In the genomic region with DNA sequence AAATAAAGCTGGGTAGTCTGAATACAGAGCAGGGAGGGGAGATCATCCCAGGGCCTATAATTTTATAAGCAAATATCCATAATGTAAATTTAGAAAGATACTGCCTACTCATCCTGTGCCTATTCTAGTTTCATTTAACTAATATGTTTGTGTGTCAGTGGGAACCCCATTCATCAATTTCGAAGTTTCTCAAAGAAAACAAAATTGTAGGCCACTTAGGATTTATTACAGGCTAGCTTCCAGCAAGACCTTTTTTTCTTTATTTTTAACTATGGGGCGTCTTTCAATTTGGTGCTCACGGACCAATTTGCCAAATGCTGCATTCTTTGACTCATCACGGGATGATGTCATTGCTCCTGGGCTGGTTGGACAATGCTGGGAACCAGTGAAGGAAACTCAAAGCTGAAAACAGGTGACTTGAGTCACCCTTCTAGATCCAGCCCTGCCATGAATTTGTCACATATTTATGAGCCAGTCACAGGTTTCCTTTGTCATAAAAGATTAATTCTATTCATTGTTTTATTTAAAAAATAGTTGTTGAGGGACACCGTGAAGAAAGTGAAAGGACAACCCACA, we compare ENCODE assay signal across 16 cellular contexts. TPM values are rescaled to one million over a fixed set of nuclear protein-coding genes. Genes with fewer than 3 reads are reported as not detected.
A peak's percentile ranks its signal among the peaks of the same experiment; 100 is the strongest.
DNase-seq lines count a peak whose midpoint lies in the region; ATAC-seq, FAIRE-seq and TF ChIP-seq lines count a peak whose summit lies in the region.
"Had no signal": no experiment of that assay in that cellular context is flagged by ENCODE, and none has a peak within 500 bp of the region (broad histone marks: within the 10 kb centered on the region; RNA-seq: fewer than 3 reads in every experiment).

No MANE protein-coding gene starts in this region.

- TF ChIP-seq CTCF in A549 (IDR thresholded peaks at IDR 0.05) (no peak), HEK293 (tag by site-specific recombination; IDR thresholded peaks at IDR 0.05) (no peak), nephron progenitor cell (IDR thresholded peaks at IDR 0.05) (no peak)

- no peaks in the 10 kb centered on the region for H3K27me3 Mint-ChIP-seq in naive thymus-derived CD4-positive, alpha-beta T cell
- H3K27me3 Mint-ChIP-seq in activated T-helper 2 cell treated with anti-CD3 and anti-CD28 coated beads, Interferon-gamma antibody, Interleukin-2, Interleukin-4, amounts not matched to agents 10 μg/mL and 5 μg/mL and 100 μg/mL, durations not matched to agents 14 hours and 24 hours and 36 hours (ENCODE audit: low read depth) = no peaks in the 10 kb centered on the region
- peaks cover 4% of the 10 kb centered on the region for H3K27me3 Mint-ChIP-seq in nephron progenitor cell (ENCODE audit: low read depth, poor library complexity)
- H3K27me3 Mint-ChIP-seq: stimulated activated memory B cell treated with anti-CD40 and anti-IgM and Interleukin-4, amounts not matched to agents 10 μg/mL and 1 μg/mL and 100 μg/mL, for 72 hours had no signal

- no peak for TF ChIP-seq POLR2A in A549 (IDR thresholded peaks at IDR 0.05; ENCODE audit: low read length)

- peaks cover 0 to 9% (median 0%) of the 10 kb centered on the region in 11 donors for H3K9me3 Mint-ChIP-seq in naive thymus-derived CD4-positive, alpha-beta T cell
- H3K9me3 Mint-ChIP-seq in activated T-helper 2 cell treated with anti-CD3 and anti-CD28 coated beads, Interferon-gamma antibody, Interleukin-2, Interleukin-4, amounts not matched to agents 10 μg/mL and 5 μg/mL and 100 μg/mL, durations not matched to agents 14 hours and 24 hours and 36 hours = no peaks in the 10 kb centered on the region
- peaks cover 9% of the 10 kb centered on the region for H3K9me3 Mint-ChIP-seq in nephron progenitor cell

- no peaks in the 10 kb centered on the region for H3K27me3 ChIP-seq in naive thymus-derived CD4-positive, alpha-beta T cell (ENCODE audit: control insufficient read depth in 2 of 2, insufficient read depth in 2 of 2, low read length in 2 of 2)
- H3K27me3 ChIP-seq: gastrocnemius medialis had no signal

- peaks cover 0 to 84% (median 64%) of the 10 kb centered on the region in 7 donors for H3K4me1 Mint-ChIP-seq in naive thymus-derived CD4-positive, alpha-beta T cell
- no peaks in the 10 kb centered on the region for H3K4me1 Mint-ChIP-seq in activated T-helper 2 cell treated with anti-CD3 and anti-CD28 coated beads, Interferon-gamma antibody, Interleukin-2, Interleukin-4, amounts not matched to agents 10 μg/mL and 5 μg/mL and 100 μg/mL, durations not matched to agents 14 hours and 24 hours and 36 hours (ENCODE audit: low read depth)
- H3K4me1 Mint-ChIP-seq in nephron progenitor cell = peaks cover 30% of the 10 kb centered on the region
- H3K4me1 Mint-ChIP-seq: stimulated activated memory B cell treated with anti-CD40 and anti-IgM and Interleukin-4, amounts not matched to agents 10 μg/mL and 1 μg/mL and 100 μg/mL, for 72 hours had no signal

- H3K4me2 ChIP-seq in A549 = peak overlapping the region; percentile 60

- peaks cover 17% of the 10 kb centered on the region; the same call in 2 of the 3 replicates for H3K4me1 ChIP-seq in A549
- H3K4me1 ChIP-seq in HEK293 (ENCODE audit: control insufficient read depth, insufficient read depth, low read length) = peaks cover 10% of the 10 kb centered on the region
- H3K4me1 ChIP-seq in naive thymus-derived CD4-positive, alpha-beta T cell (ENCODE audit: control insufficient read depth in 2 of 2, insufficient read depth in 2 of 2, low read length in 2 of 2) = peaks cover 0 to 10% of the 10 kb centered on the region in 2 donors
- H3K4me1 ChIP-seq: gastrocnemius medialis had no signal

- TF ChIP-seq EP300 in A549 (IDR thresholded peaks at IDR 0.05) = no peak

- H3K4me3 Mint-ChIP-seq in naive thymus-derived CD4-positive, alpha-beta T cell = peak overlapping the region in 1 of 10 donors; percentile 20
- no peak overlapping the region for H3K4me3 Mint-ChIP-seq in activated T-helper 2 cell treated with anti-CD3 and anti-CD28 coated beads, Interferon-gamma antibody, Interleukin-2, Interleukin-4, amounts not matched to agents 10 μg/mL and 5 μg/mL and 100 μg/mL, durations not matched to agents 14 hours and 24 hours and 36 hours (ENCODE audit: low read depth)
- H3K4me3 Mint-ChIP-seq in nephron progenitor cell = no peak overlapping the region
- H3K4me3 Mint-ChIP-seq: stimulated activated memory B cell treated with anti-CD40 and anti-IgM and Interleukin-4, amounts not matched to agents 10 μg/mL and 1 μg/mL and 100 μg/mL, for 72 hours had no signal

- peak overlapping the region in 1 of 2 experiments; percentile 17; a peak in 1 of 6 replicates for H3K27ac ChIP-seq in A549
- H3K27ac ChIP-seq in HEK293 (ENCODE audit: extremely low read depth, low read depth, low read length) = no peak overlapping the region
- H3K27ac ChIP-seq in naive thymus-derived CD4-positive, alpha-beta T cell (ENCODE audit: low read depth, low read length) = no peak overlapping the region
- H3K27ac ChIP-seq: C4-2B, gastrocnemius medialis, WERI-Rb-1 had no signal

- intact Hi-C loops in naive thymus-derived CD4-positive, alpha-beta T cell (cut with micrococcal nuclease) = no loop called here
- intact Hi-C loops in activated T-helper 2 cell treated with anti-CD3 and anti-CD28 coated beads, Interferon-gamma antibody, Interleukin-2, Interleukin-4, amounts not matched to agents 10 μg/mL and 5 μg/mL and 100 μg/mL, durations not matched to agents 14 hours and 24 hours and 36 hours (cut with micrococcal nuclease) = no loop called here

- ATAC-seq in A549 = peak; percentile 68 to 81; a peak in 5 of 6 replicates
- no peak for ATAC-seq in naive thymus-derived CD4-positive, alpha-beta T cell
- ATAC-seq: gastrocnemius medialis; left lobe of liver; stimulated activated memory B cell treated with anti-CD40 and anti-IgM and Interleukin-4, amounts not matched to agents 10 μg/mL and 1 μg/mL and 100 μg/mL, for 72 hours had no signal

- peak overlapping the region in 1 of 9 donors; percentile 51 for H3K27ac Mint-ChIP-seq in naive thymus-derived CD4-positive, alpha-beta T cell
- no peak overlapping the region for H3K27ac Mint-ChIP-seq in activated T-helper 2 cell treated with anti-CD3 and anti-CD28 coated beads, Interferon-gamma antibody, Interleukin-2, Interleukin-4, amounts not matched to agents 10 μg/mL and 5 μg/mL and 100 μg/mL, durations not matched to agents 14 hours and 24 hours and 36 hours
- H3K27ac Mint-ChIP-seq in nephron progenitor cell = no peak overlapping the region
- H3K27ac Mint-ChIP-seq: stimulated activated memory B cell treated with anti-CD40 and anti-IgM and Interleukin-4, amounts not matched to agents 10 μg/mL and 1 μg/mL and 100 μg/mL, for 72 hours had no signal

- peak; percentile 62 to 72 for DNase-seq in A549 (ENCODE audit: low read depth in 1 of 2, low spot score in 1 of 2)
- peak; percentile 86 for DNase-seq in astrocyte of the hippocampus (ENCODE audit: low read depth, low spot score)
- DNase-seq in kidney glomerular epithelial cell (lab: John Stamatoyannopoulos, UW) = peak; percentile 41
- no peak for DNase-seq in naive thymus-derived CD4-positive, alpha-beta T cell
- DNase-seq in activated T-helper 2 cell treated with anti-CD3 and anti-CD28 coated beads, Interferon-gamma antibody, Interleukin-2, Interleukin-4, amounts not matched to agents 10 μg/mL and 5 μg/mL and 100 μg/mL, durations not matched to agents 14 hours and 24 hours and 36 hours (ENCODE audit: low spot score) = no peak
- no peak for DNase-seq in NCI-H2081 treated with DMSO at 0.1 percent for 48 hours (lab: John Stamatoyannopoulos, UW)
- DNase-seq in nephron progenitor cell = no peak
- DNase-seq: gastrocnemius medialis, NCI-H524, nucleus accumbens, SIG-M5, WERI-Rb-1 had no signal

- POLR2A ChIA-PET in A549 (lab: Yijun Ruan, JAX) = interaction anchor here (1.6 kb wide), 1 partner anchor 13 kb away, joined by 10 read pairs; a partner anchor contains a TSS
- POLR2A ChIA-PET in HEK293 (lab: Yijun Ruan, JAX) = interaction anchor here (3.0 kb wide), 1 partner anchor 13 kb away, joined by 19 read pairs; a partner anchor contains a TSS
- POLR2A ChIA-PET in naive thymus-derived CD4-positive, alpha-beta T cell (lab: Charles Lee) = interaction anchor here (0.6 kb wide), 1 partner anchor 103 kb away, joined by 3 read pairs; no protein-coding TSS in a partner anchor

- no peaks in the 10 kb centered on the region for H3K36me3 ChIP-seq in HEK293 (ENCODE audit: control insufficient read depth in 2 of 2, insufficient read depth in 1 of 2, low read length in 2 of 2)
- H3K36me3 ChIP-seq in naive thymus-derived CD4-positive, alpha-beta T cell (ENCODE audit: control insufficient read depth in 2 of 3, insufficient read depth in 3 of 3, low read length in 3 of 3) = no peaks in the 10 kb centered on the region
- H3K36me3 ChIP-seq: gastrocnemius medialis, WERI-Rb-1 had no signal

- WGBS in A549 (ENCODE audit: missing lambda C conversion rate) = 20% methylated on average over 5 of the region's 5 CpGs

- FAIRE-seq in A549 (lab: Jason Lieb, UNC) = no peak

- H3K9me3 ChIP-seq in A549 = no peaks in the 10 kb centered on the region
- H3K9me3 ChIP-seq in HEK293 (ENCODE audit: control insufficient read depth, insufficient read depth, low read depth, low read length) = no peaks in the 10 kb centered on the region
- no peaks in the 10 kb centered on the region for H3K9me3 ChIP-seq in naive thymus-derived CD4-positive, alpha-beta T cell (ENCODE audit: control insufficient read depth in 2 of 3, low read length in 3 of 3)
- H3K9me3 ChIP-seq: gastrocnemius medialis had no signal

- H3K4me3 ChIP-seq in A549 (peak overlapping the region; percentile 13; the same call in 1 of the 3 replicates), HEK293 (ENCODE audit: low read depth, low read length) (no peak overlapping the region)
- no peak overlapping the region for H3K4me3 ChIP-seq in naive thymus-derived CD4-positive, alpha-beta T cell (ENCODE audit: low read length)
- H3K4me3 ChIP-seq: gastrocnemius medialis had no signal

- H3K36me3 Mint-ChIP-seq in naive thymus-derived CD4-positive, alpha-beta T cell = peaks cover 2 to 36% (median 10%) of the 10 kb centered on the region in 5 donors
- H3K36me3 Mint-ChIP-seq in activated T-helper 2 cell treated with anti-CD3 and anti-CD28 coated beads, Interferon-gamma antibody, Interleukin-2, Interleukin-4, amounts not matched to agents 10 μg/mL and 5 μg/mL and 100 μg/mL, durations not matched to agents 14 hours and 24 hours and 36 hours (ENCODE audit: low read depth) = no peaks in the 10 kb centered on the region
- H3K36me3 Mint-ChIP-seq in nephron progenitor cell (ENCODE audit: low read depth) = peaks cover 83% of the 10 kb centered on the region
- H3K36me3 Mint-ChIP-seq: stimulated activated memory B cell treated with anti-CD40 and anti-IgM and Interleukin-4, amounts not matched to agents 10 μg/mL and 1 μg/mL and 100 μg/mL, for 72 hours had no signal

- no peak for TF ChIP-seq RAD21 in A549 (conservative IDR thresholded peaks at IDR 0.05 in 1 of 2, IDR thresholded peaks at IDR 0.05 in 1 of 2)

- CTCF ChIA-PET in A549 (lab: Yijun Ruan, JAX) (interaction anchor here (0.9 kb wide), 1 partner anchor 17 kb away, joined by 3 read pairs; no protein-coding TSS in a partner anchor), HEK293 (lab: Yijun Ruan, JAX) (interaction anchor here (1.0 to 1.4 kb wide), 2 partner anchors 9 to 14 kb away, joined by 3 to 4 read pairs; a partner anchor contains a TSS)
- CTCF ChIA-PET in naive thymus-derived CD4-positive, alpha-beta T cell (lab: Charles Lee) = interaction anchor here (1.3 kb wide), 1 partner anchor 10 kb away, joined by 4 read pairs; no protein-coding TSS in a partner anchor

RNA-seq across cellular contexts. Expression of a gene that starts 13.4 kb away (rescaled TPM):
- polyA plus RNA-seq in A549 (2011; rRNA removed) (6.7 and 7.0 TPM in 2 replicates), A549 (2017; fragmentation: RNase III; extraction: RNeasy Plus Mini Kit Qiagen cat#74134 plus additional on column Dnase treatment) (1.3 to 1.5 TPM (median 1.4 TPM) in 3 replicates)
- polyA plus RNA-seq in A549 (2012; cell fraction: cytosol; rRNA removed) = 2.9 and 3.7 TPM in 2 replicates
- polyA plus RNA-seq in A549 (2012; cell fraction: nucleus; rRNA removed) = 7.3 and 8.8 TPM in 2 replicates
- polyA minus RNA-seq in A549 (2011; rRNA and poly(A)+ RNA removed) = 21.3 and 23.3 TPM in 2 replicates
- total RNA-seq in naive thymus-derived CD4-positive, alpha-beta T cell = 10 to 100 TPM in 4 of 5 experiments, 1 to 10 TPM in 1; 5.2 to 35.0 (median 24.6) TPM
- 10 to 100 TPM; 17.3 to 19.1 TPM for polyA plus RNA-seq in naive thymus-derived CD4-positive, alpha-beta T cell
- total RNA-seq in activated T-helper 2 cell treated with anti-CD3 and anti-CD28 coated beads, Interferon-gamma antibody, Interleukin-2, Interleukin-4, amounts not matched to agents 10 μg/mL and 5 μg/mL and 100 μg/mL, durations not matched to agents 14 hours and 24 hours and 36 hours = 1.5 TPM in 2 replicates

Comparison
In these comparisons a context has a peak if more than half of its experiments do, and no peak if none do; other contexts are left out.
1. DNase-seq: peak in A549 (2 of 2), astrocyte of the hippocampus (single experiment) and kidney glomerular epithelial cell (single experiment); none in naive thymus-derived CD4-positive, alpha-beta T cell (0 of 9), activated T-helper 2 cell treated with anti-CD3 and anti-CD28 coated beads, Interferon-gamma antibody, Interleukin-2, Interleukin-4, amounts not matched to agents 10 μg/mL and 5 μg/mL and 100 μg/mL, durations not matched to agents 14 hours and 24 hours and 36 hours (single experiment), NCI-H2081 treated with DMSO at 0.1 percent for 48 hours (single experiment) and nephron progenitor cell (single experiment).